34 cellular contexts compared by ENCODE assay signal in the genomic region with DNA sequence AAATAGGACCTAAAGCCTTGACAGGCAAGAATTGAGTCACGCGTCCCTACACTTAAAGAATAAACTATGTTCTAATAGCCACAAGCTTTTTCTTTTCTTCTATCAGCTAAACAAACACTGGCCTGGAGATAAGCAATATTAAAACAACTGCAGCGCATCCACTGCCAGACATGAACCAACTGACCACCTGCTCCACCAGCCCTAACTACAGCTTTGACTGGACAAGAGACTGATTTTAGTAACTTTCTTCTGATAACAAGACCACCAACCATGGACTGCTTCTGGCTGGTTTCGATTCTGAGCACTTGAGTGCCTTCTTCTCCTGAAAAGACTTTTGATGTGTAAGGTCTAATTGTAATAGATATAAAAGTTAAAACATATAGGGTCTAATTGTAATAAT. TPM values are rescaled to one million over a fixed set of nuclear protein-coding genes. Genes with fewer than 3 reads are reported as not detected.
DNase-seq lines count a peak whose midpoint lies in the region; ATAC-seq, FAIRE-seq and TF ChIP-seq lines count a peak whose summit lies in the region.
"Had no signal": no experiment of that assay in that cellular context is flagged by ENCODE, and none has a peak within 500 bp of the region (broad histone marks: within the 10 kb centered on the region; RNA-seq: fewer than 3 reads in every experiment).

No MANE protein-coding gene starts in this region.

- H3K9ac ChIP-seq in GM12878 (ENCODE audit: control insufficient read depth, insufficient read depth, low read length): no peak overlapping the region

- POLR2A ChIA-PET in GM12878 (lab: Charles Lee): no interaction called here

- SMC1A ChIA-PET in GM12878 (lab: Charles Lee; ENCODE audit: uncharacterized antibody, unreplicated experiment): interaction anchor here (1.0 to 1.4 kb wide), 3 partner anchors 14 to 16 kb away, joined by 3 read pairs; no protein-coding TSS in a partner anchor

- no peak overlapping the region for H2AFZ ChIP-seq in GM12878 (ENCODE audit: control insufficient read depth, low read depth, low read length)

- TF ChIP-seq CTCF in GM12878 (IDR thresholded peaks at IDR 0.05 in 2 of 3, conservative IDR thresholded peaks at IDR 0.05 in 1 of 3; ENCODE audit: control insufficient read depth in 2 of 3, extremely low read depth in 1 of 3, insufficient read depth in 1 of 3, low read depth in 3 of 3, low read length in 3 of 3): no peak

- no peaks in the 10 kb centered on the region for H3K9me3 Mint-ChIP-seq in activated naive CD8-positive, alpha-beta T cell (ENCODE audit: low read depth)
- H3K9me3 Mint-ChIP-seq in activated naive CD8-positive, alpha-beta T cell treated with anti-CD3 and anti-CD28 coated beads, Interleukin-2, amount 50 U/mL, for 24 hours: no peaks in the 10 kb centered on the region
- no peaks in the 10 kb centered on the region for H3K9me3 Mint-ChIP-seq in natural killer cell treated with Interleukin-12 subunit alpha and Interleukin-12 subunit beta and Interleukin-15 and Interleukin-18, amount 100 ng/mL, for 72 hours
- H3K9me3 Mint-ChIP-seq: activated CD4-positive, alpha-beta memory T cell treated with anti-CD3 and anti-CD28 coated beads, Interleukin-2, amount 10 ng/mL, durations not matched to agents 7 days and 5 days; stimulated activated naive B cell treated with anti-CD40 and anti-IgM and Interleukin-4, amounts not matched to agents 10 μg/mL and 1 μg/mL and 100 μg/mL, for 72 hours had no signal

- no peaks in the 10 kb centered on the region for H3K27me3 ChIP-seq in GM12878 (replicated peaks in 1 of 2; ENCODE audit: control insufficient read depth in 2 of 2, insufficient read depth in 2 of 2, low read length in 1 of 2)
- H3K27me3 ChIP-seq: ovary, upper lobe of right lung had no signal

- RAD21 ChIA-PET in GM12878 (lab: Charles Lee; ENCODE audit: unreplicated experiment): no interaction called here

- TF ChIP-seq POLR2A in GM12878 (IDR thresholded peaks at IDR 0.05; ENCODE audit: low read depth, low read length): no peak

- no peak for DNase-seq in activated naive CD8-positive, alpha-beta T cell treated with anti-CD3 and anti-CD28 coated beads, Interleukin-2, amount 50 U/mL, for 24 hours
- peak; percentile 43 for DNase-seq in DMS53 treated with DMSO at 0.1 percent for 48 hours (lab: John Stamatoyannopoulos, UW; ENCODE audit: unreplicated experiment)
- DNase-seq in GM12878 (ENCODE audit: low read depth, low spot score): no peak
- DNase-seq in natural killer cell treated with Interleukin-12 subunit alpha and Interleukin-12 subunit beta and Interleukin-15 and Interleukin-18, amount 100 ng/mL, for 72 hours (ENCODE audit: low spot score): no peak
- no peak for DNase-seq in SKM-1 (lab: John Stamatoyannopoulos, UW; ENCODE audit: unreplicated experiment)
- DNase-seq in activated CD4-positive, CD25-positive, alpha-beta regulatory T cell (lab: John Stamatoyannopoulos, UW): no peak
- DNase-seq: activated CD4-positive, alpha-beta memory T cell treated with anti-CD3 and anti-CD28 coated beads, Interleukin-2, amount 10 ng/mL, durations not matched to agents 7 days and 5 days; activated naive CD4-positive, alpha-beta T cell treated with Interleukin-2 at 50 U/mL for 16 hours; anterior cingulate cortex; C1 segment of cervical spinal cord; effector CD4-positive, alpha-beta T cell; hippocampal formation; KBM-7; NCI-H1105; NCI-H187; NCI-H2171; NCI-H82; ovary; SHP77 treated with DMSO at 0.1 percent for 48 hours; stimulated activated naive B cell treated with anti-CD40 and anti-IgM and Interleukin-4, amounts not matched to agents 10 μg/mL and 1 μg/mL and 100 μg/mL, for 72 hours; SW 1271; upper lobe of right lung had no signal

- in situ Hi-C loops in GM12878 (cut with MboI): no loop called here

- no peak overlapping the region for H3K4me3 ChIP-seq in GM12878
- H3K4me3 ChIP-seq: breast epithelium, HAP-1, ovary, upper lobe of right lung had no signal

- intact Hi-C loops in GM12878 (cut with micrococcal nuclease; ENCODE audit: unreplicated experiment): no loop called here

- no peaks in the 10 kb centered on the region; the same call in 2 of the 3 replicates for H3K9me3 ChIP-seq in GM12878 (replicated peaks; ENCODE audit: control insufficient read depth, insufficient read depth, low read length)
- H3K9me3 ChIP-seq: breast epithelium, HAP-1, ovary, upper lobe of right lung had no signal

- peak overlapping the region; percentile 78 for H3K27ac Mint-ChIP-seq in activated naive CD8-positive, alpha-beta T cell
- H3K27ac Mint-ChIP-seq in activated naive CD8-positive, alpha-beta T cell treated with anti-CD3 and anti-CD28 coated beads, Interleukin-2, amount 50 U/mL, for 24 hours: no peak overlapping the region
- H3K27ac Mint-ChIP-seq in natural killer cell treated with Interleukin-12 subunit alpha and Interleukin-12 subunit beta and Interleukin-15 and Interleukin-18, amount 100 ng/mL, for 72 hours: peak overlapping the region; percentile 86 to 87
- H3K27ac Mint-ChIP-seq: stimulated activated naive B cell treated with anti-CD40 and anti-IgM and Interleukin-4, amounts not matched to agents 10 μg/mL and 1 μg/mL and 100 μg/mL, for 72 hours had no signal

- no peaks in the 10 kb centered on the region; the same call in 1 of the 2 replicates for H4K20me1 ChIP-seq in GM12878 (ENCODE audit: control insufficient read depth, insufficient read depth)

- no peak for TF ChIP-seq EP300 in GM12878 (IDR thresholded peaks at IDR 0.05; ENCODE audit: borderline replicate concordance in 1 of 2, control insufficient read depth in 1 of 2, low read depth in 2 of 2, low read length in 2 of 2)

- H3K27me3 Mint-ChIP-seq in activated naive CD8-positive, alpha-beta T cell: no peaks in the 10 kb centered on the region
- H3K27me3 Mint-ChIP-seq in activated naive CD8-positive, alpha-beta T cell treated with anti-CD3 and anti-CD28 coated beads, Interleukin-2, amount 50 U/mL, for 24 hours: no peaks in the 10 kb centered on the region
- H3K27me3 Mint-ChIP-seq in natural killer cell treated with Interleukin-12 subunit alpha and Interleukin-12 subunit beta and Interleukin-15 and Interleukin-18, amount 100 ng/mL, for 72 hours: no peaks in the 10 kb centered on the region
- H3K27me3 Mint-ChIP-seq: activated CD4-positive, alpha-beta memory T cell treated with anti-CD3 and anti-CD28 coated beads, Interleukin-2, amount 10 ng/mL, durations not matched to agents 7 days and 5 days had no signal

- 40% methylated on average over 4 of the region's 4 CpGs for WGBS in GM12878 (ENCODE audit: insufficient coverage, insufficient replicate concordance, low lambda C conversion rate, missing lambda C conversion rate)

- TF ChIP-seq RAD21 in GM12878 (IDR thresholded peaks at IDR 0.05; ENCODE audit: insufficient read depth, low read depth, low read length): no peak

- 0 out of 2 replicates have a peak, but pooled peaks cover 3% of the 10 kb centered on the region for H3K4me1 ChIP-seq in GM12878 (ENCODE audit: control insufficient read depth, insufficient read depth, low read length)
- H3K4me1 ChIP-seq: breast epithelium, HAP-1, upper lobe of right lung had no signal

- no peak for ATAC-seq in activated naive CD8-positive, alpha-beta T cell treated with anti-CD3 and anti-CD28 coated beads, Interleukin-2, amount 50 U/mL, for 24 hours
- peak; percentile 61 for ATAC-seq in GM12878
- ATAC-seq in natural killer cell treated with Interleukin-12 subunit alpha and Interleukin-12 subunit beta and Interleukin-15 and Interleukin-18, amount 100 ng/mL, for 72 hours: peak in 1 of 2 donors; percentile 65
- ATAC-seq: stimulated activated naive B cell treated with anti-CD40 and anti-IgM and Interleukin-4, amounts not matched to agents 10 μg/mL and 1 μg/mL and 100 μg/mL, for 72 hours; upper lobe of right lung had no signal

- H3K4me1 Mint-ChIP-seq in activated naive CD8-positive, alpha-beta T cell (ENCODE audit: low read depth): peaks cover 91% of the 10 kb centered on the region
- H3K4me1 Mint-ChIP-seq in activated naive CD8-positive, alpha-beta T cell treated with anti-CD3 and anti-CD28 coated beads, Interleukin-2, amount 50 U/mL, for 24 hours: peaks cover 81% of the 10 kb centered on the region
- peaks cover 82 to 95% of the 10 kb centered on the region in 2 donors for H3K4me1 Mint-ChIP-seq in natural killer cell treated with Interleukin-12 subunit alpha and Interleukin-12 subunit beta and Interleukin-15 and Interleukin-18, amount 100 ng/mL, for 72 hours (ENCODE audit: low read depth in 2 of 2)

- peak overlapping the region; percentile 55 for H3K4me3 Mint-ChIP-seq in activated naive CD8-positive, alpha-beta T cell
- H3K4me3 Mint-ChIP-seq in activated naive CD8-positive, alpha-beta T cell treated with anti-CD3 and anti-CD28 coated beads, Interleukin-2, amount 50 U/mL, for 24 hours: no peak overlapping the region
- H3K4me3 Mint-ChIP-seq in natural killer cell treated with Interleukin-12 subunit alpha and Interleukin-12 subunit beta and Interleukin-15 and Interleukin-18, amount 100 ng/mL, for 72 hours: peak overlapping the region; percentile 84
- H3K4me3 Mint-ChIP-seq: stimulated activated naive B cell treated with anti-CD40 and anti-IgM and Interleukin-4, amounts not matched to agents 10 μg/mL and 1 μg/mL and 100 μg/mL, for 72 hours had no signal

- no peak overlapping the region for H3K4me2 ChIP-seq in GM12878 (ENCODE audit: control insufficient read depth, insufficient read depth)

- CTCF ChIA-PET in GM12878 (lab: Yijun Ruan, JAX): interaction anchor here (0.9 to 1.5 kb wide), 2 partner anchors 10 to 14 kb away, joined by 3 read pairs; no protein-coding TSS in a partner anchor

- no peak for FAIRE-seq in GM12878 (lab: Jason Lieb, UNC)
- FAIRE-seq: colon, RCC 7860, TTC549 had no signal

- H3K79me2 ChIP-seq in GM12878 (ENCODE audit: control insufficient read depth, insufficient read depth, low read length): peaks cover 41% of the 10 kb centered on the region

- H3K36me3 ChIP-seq in GM12878 (ENCODE audit: control insufficient read depth in 2 of 2, insufficient read depth in 2 of 2, low read length in 1 of 2): peaks cover 2 to 10% of the 10 kb centered on the region in 2 experiments; a peak in 3 of 4 replicates
- H3K36me3 ChIP-seq: breast epithelium, HAP-1, ovary, upper lobe of right lung had no signal

- no peak overlapping the region for H3K27ac ChIP-seq in GM12878 (ENCODE audit: control insufficient read depth, insufficient read depth)
- H3K27ac ChIP-seq: breast epithelium, epithelial cell of prostate, ovary, upper lobe of right lung had no signal

- peaks cover 24% of the 10 kb centered on the region for H3K36me3 Mint-ChIP-seq in activated naive CD8-positive, alpha-beta T cell
- H3K36me3 Mint-ChIP-seq in activated naive CD8-positive, alpha-beta T cell treated with anti-CD3 and anti-CD28 coated beads, Interleukin-2, amount 50 U/mL, for 24 hours (ENCODE audit: low read depth): peaks cover 45% of the 10 kb centered on the region
- peaks cover 30% of the 10 kb centered on the region for H3K36me3 Mint-ChIP-seq in natural killer cell treated with Interleukin-12 subunit alpha and Interleukin-12 subunit beta and Interleukin-15 and Interleukin-18, amount 100 ng/mL, for 72 hours

- no TSS peak for BruUV-seq in GM12878 (replicated peaks; lab: Mats Ljungman, UMichigan)

RNA-seq across cellular contexts. Expression of a gene that starts 17.4 kb away (rescaled TPM):
- 39.1 and 45.9 TPM in 2 replicates for total RNA-seq in GM12878 (2013; cell fraction: nucleolus; rRNA removed)
- 12.0 and 15.6 TPM in 2 replicates for total RNA-seq in GM12878 (2014; rRNA removed)
- 15.2 and 16.6 TPM in 2 replicates for total RNA-seq in GM12878 (2014; rRNA removed; fragmentation: Illumina TruSeq; extraction: Trizol)
- total RNA-seq in GM12878 (2021): 10.4 and 11.9 TPM in 2 replicates
- polyA plus RNA-seq in GM12878 (2011; ENCODE audit: low read depth): 3.4 TPM
- 21.3 and 28.3 TPM in 2 replicates for polyA plus RNA-seq in GM12878 (2011; rRNA removed)
- polyA plus RNA-seq in GM12878 (2011; cell fraction: cytosol; rRNA removed): 11.8 and 12.2 TPM in 2 replicates
- 28.7 and 34.1 TPM in 2 replicates for polyA plus RNA-seq in GM12878 (2011; cell fraction: nucleus; rRNA removed)
- 3.9 and 5.5 TPM in 2 replicates for polyA plus RNA-seq in GM12878 (2012)
- polyA plus RNA-seq in GM12878 (2014; fragmentation: Illumina TruSeq; extraction: Trizol): 8.3 and 8.8 TPM in 2 replicates
- polyA plus RNA-seq in GM12878 (2014; fragmentation: Nextera tagmentation; extraction: Ambion mirVana): 1 to 10 TPM; 1.0 to 2.5 TPM
- 9.2 and 11.8 TPM in 2 replicates for polyA plus RNA-seq in GM12878 (2014; rRNA removed)
- 1 to 10 TPM; 4.8 to 4.9 TPM for polyA plus RNA-seq in GM12878 (2016; fragmentation: Nextera tagmentation; extraction: Ambion mirVana)
- 49.7 and 52.6 TPM in 2 replicates for polyA minus RNA-seq in GM12878 (2011; rRNA and poly(A)+ RNA removed)
- polyA minus RNA-seq in GM12878 (2011; cell fraction: cytosol; rRNA and poly(A)+ RNA removed): 13.9 and 18.2 TPM in 2 replicates
- polyA minus RNA-seq in GM12878 (2011; cell fraction: nucleus; rRNA and poly(A)+ RNA removed): 41.8 and 59.0 TPM in 2 replicates
- total RNA-seq in natural killer cell treated with Interleukin-12 subunit alpha and Interleukin-12 subunit beta and Interleukin-15 and Interleukin-18, amount 100 ng/mL, for 72 hours: 10 to 100 TPM; 40.2 to 83.7 TPM
- total RNA-seq: NCI-H460 had no signal
- polyA plus RNA-seq: neural cell had no signal

RNA-seq across cellular contexts. Expression of a gene that starts 40.6 kb away (rescaled TPM):
- not detected in 2 replicates for total RNA-seq in GM12878 (2013; cell fraction: nucleolus; rRNA removed)
- total RNA-seq in GM12878 (2014; rRNA removed) (0.06 TPM in 1 of 2 replicates, not detected in the other), GM12878 (2014; rRNA removed; fragmentation: Illumina TruSeq; extraction: Trizol) (not detected in 2 replicates), GM12878 (2021) (not detected in 2 replicates)
- 0.50 TPM for polyA plus RNA-seq in GM12878 (2011; ENCODE audit: low read depth)
- polyA plus RNA-seq in GM12878 (2011; rRNA removed) (not detected in 2 replicates), GM12878 (2014; fragmentation: Illumina TruSeq; extraction: Trizol) (0.05 TPM in 1 of 2 replicates, not detected in the other), GM12878 (2014; fragmentation: Nextera tagmentation; extraction: Ambion mirVana) (under 1 TPM; 0.06 to 0.11 TPM), GM12878 (2014; rRNA removed) (not detected in 2 replicates), GM12878 (2016; fragmentation: Nextera tagmentation; extraction: Ambion mirVana) (not detected)
- not detected in 2 replicates for polyA plus RNA-seq in GM12878 (2011; cell fraction: cytosol; rRNA removed)
- not detected in 2 replicates for polyA plus RNA-seq in GM12878 (2011; cell fraction: nucleus; rRNA removed)
- 0.38 and 0.51 TPM in 2 replicates for polyA plus RNA-seq in GM12878 (2012)
- not detected in 2 replicates for polyA minus RNA-seq in GM12878 (2011; rRNA and poly(A)+ RNA removed)
- not detected in 2 replicates for polyA minus RNA-seq in GM12878 (2011; cell fraction: cytosol; rRNA and poly(A)+ RNA removed)
- polyA minus RNA-seq in GM12878 (2011; cell fraction: nucleus; rRNA and poly(A)+ RNA removed): not detected in 2 replicates
- not detected for total RNA-seq in natural killer cell treated with Interleukin-12 subunit alpha and Interleukin-12 subunit beta and Interleukin-15 and Interleukin-18, amount 100 ng/mL, for 72 hours
- total RNA-seq: activated CD4-positive, alpha-beta memory T cell treated with anti-CD3 and anti-CD28 coated beads, Interleukin-2, amount 10 ng/mL, durations not matched to agents 7 days and 5 days; breast epithelium; lung microvascular endothelial cell; M059J; NCI-H460; ovary; renal cortical epithelial cell; upper lobe of right lung had no signal
- polyA plus RNA-seq: neural cell, ovary had no signal

RNA-seq across cellular contexts. Expression of a gene that starts 58.3 kb away (rescaled TPM):
- total RNA-seq in GM12878 (2013; cell fraction: nucleolus; rRNA removed): 8.1 and 9.1 TPM in 2 replicates
- total RNA-seq in GM12878 (2014; rRNA removed) (4.5 and 6.8 TPM in 2 replicates), GM12878 (2014; rRNA removed; fragmentation: Illumina TruSeq; extraction: Trizol) (4.4 and 4.5 TPM in 2 replicates), GM12878 (2021) (4.7 and 4.9 TPM in 2 replicates)
- 2.2 TPM for polyA plus RNA-seq in GM12878 (2011; ENCODE audit: low read depth)
- polyA plus RNA-seq in GM12878 (2011; rRNA removed) (14.0 and 15.8 TPM in 2 replicates), GM12878 (2014; fragmentation: Illumina TruSeq; extraction: Trizol) (5.4 and 5.9 TPM in 2 replicates), GM12878 (2014; fragmentation: Nextera tagmentation; extraction: Ambion mirVana) (1 to 10 TPM; 2.9 TPM), GM12878 (2014; rRNA removed) (3.5 TPM in 2 replicates), GM12878 (2016; fragmentation: Nextera tagmentation; extraction: Ambion mirVana) (1 to 10 TPM; 5.0 TPM)
- 13.4 and 15.3 TPM in 2 replicates for polyA plus RNA-seq in GM12878 (2011; cell fraction: cytosol; rRNA removed)
- polyA plus RNA-seq in GM12878 (2011; cell fraction: nucleus; rRNA removed): 8.4 and 10.5 TPM in 2 replicates
- 3.3 and 4.5 TPM in 2 replicates for polyA plus RNA-seq in GM12878 (2012)
- polyA minus RNA-seq in GM12878 (2011; rRNA and poly(A)+ RNA removed): 16.8 and 18.8 TPM in 2 replicates
- polyA minus RNA-seq in GM12878 (2011; cell fraction: cytosol; rRNA and poly(A)+ RNA removed): 4.3 and 5.2 TPM in 2 replicates
- polyA minus RNA-seq in GM12878 (2011; cell fraction: nucleus; rRNA and poly(A)+ RNA removed): 7.6 and 8.2 TPM in 2 replicates
- 1 to 10 TPM; 3.5 to 4.5 TPM for total RNA-seq in natural killer cell treated with Interleukin-12 subunit alpha and Interleukin-12 subunit beta and Interleukin-15 and Interleukin-18, amount 100 ng/mL, for 72 hours
